ENCODE assay signal across 1 cellular context in the genomic region with DNA sequence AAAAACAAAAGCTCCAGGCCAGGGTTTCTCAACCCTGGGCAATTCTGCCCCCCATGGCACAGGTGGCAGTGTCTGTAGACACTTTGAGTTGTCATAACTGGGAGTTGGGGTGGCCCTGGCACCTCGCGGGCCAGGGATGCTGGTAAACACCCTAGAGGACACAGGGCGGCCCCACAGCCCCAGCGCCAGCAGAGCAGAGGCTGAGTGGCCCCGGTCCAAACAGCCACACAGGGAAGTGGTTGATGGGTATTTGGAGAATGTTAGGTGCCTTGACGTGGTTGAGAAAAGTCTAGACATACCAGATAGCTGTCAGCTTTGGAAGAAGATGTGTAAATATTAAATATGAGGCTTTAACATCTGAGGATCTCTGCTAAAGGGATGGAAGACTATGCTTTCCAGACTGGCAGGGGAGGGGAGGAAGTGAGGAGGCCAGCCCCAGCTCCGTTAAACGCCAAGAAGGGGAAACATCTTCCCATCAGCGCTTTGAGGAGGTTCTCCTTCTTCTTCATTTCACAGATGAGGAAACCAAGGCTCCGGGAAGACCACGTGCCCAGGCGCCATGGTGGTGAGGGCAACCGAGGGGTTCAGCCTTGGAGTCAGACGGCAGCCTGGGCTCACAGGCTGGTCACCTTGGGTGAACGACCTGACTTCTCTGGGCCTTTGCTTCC.
TF ChIP-seq lines count a peak whose summit lies in the region.

No MANE protein-coding gene starts in this region.

TF ChIP-seq in H1, 55 proteins besides CTCF, POLR2A, EP300 and RAD21 (continued from another document):
- TF ChIP-seq CHD2 (IDR thresholded peaks at IDR 0.05; ENCODE audit: low read length) (no peak), EGR1 (IDR thresholded peaks at IDR 0.05; ENCODE audit: borderline replicate concordance, low read depth, low read length) (no peak), POU5F1 (IDR thresholded peaks at IDR 0.05; ENCODE audit: low read depth, low read length) (no peak), KDM1A (IDR thresholded peaks at IDR 0.05; ENCODE audit: borderline replicate concordance, low read length) (no peak), SRF (IDR thresholded peaks at IDR 0.05; ENCODE audit: low read depth, low read length) (no peak), RBBP5 (IDR thresholded peaks at IDR 0.05; ENCODE audit: borderline replicate concordance, low read depth, low read length) (no peak), RFX5 (IDR thresholded peaks at IDR 0.05; ENCODE audit: borderline replicate concordance, low read depth, low read length) (no peak), TBP (IDR thresholded peaks at IDR 0.05; ENCODE audit: low read depth, low read length) (no peak)
- TF ChIP-seq, protein P1, sequence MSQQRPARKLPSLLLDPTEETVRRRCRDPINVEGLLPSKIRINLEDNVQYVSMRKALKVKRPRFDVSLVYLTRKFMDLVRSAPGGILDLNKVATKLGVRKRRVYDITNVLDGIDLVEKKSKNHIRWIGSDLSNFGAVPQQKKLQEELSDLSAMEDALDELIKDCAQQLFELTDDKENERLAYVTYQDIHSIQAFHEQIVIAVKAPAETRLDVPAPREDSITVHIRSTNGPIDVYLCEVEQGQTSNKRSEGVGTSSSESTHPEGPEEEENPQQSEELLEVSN (IDR thresholded peaks at IDR 0.05) = no peak
- TF ChIP-seq, protein P2, sequence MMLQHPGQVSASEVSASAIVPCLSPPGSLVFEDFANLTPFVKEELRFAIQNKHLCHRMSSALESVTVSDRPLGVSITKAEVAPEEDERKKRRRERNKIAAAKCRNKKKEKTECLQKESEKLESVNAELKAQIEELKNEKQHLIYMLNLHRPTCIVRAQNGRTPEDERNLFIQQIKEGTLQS (IDR thresholded peaks at IDR 0.05; ENCODE audit: insufficient read depth, low read depth, low read length) = no peak
TF ChIP-seq in H1: peak in this region for 0.
